ENCODE assay signal across 11 cellular contexts in genomic region chr17:64277831-64278562, GRCh38. TPM values are rescaled to one million over a fixed set of nuclear protein-coding genes. Genes with fewer than 3 reads are reported as not detected.
DNase-seq lines count a peak whose midpoint lies in the region; TF ChIP-seq lines count a peak whose summit lies in the region.
"Had no signal": no experiment of that assay in that cellular context is flagged by ENCODE, and none has a peak within 500 bp of the region (broad histone marks: within the 10 kb centered on the region; RNA-seq: fewer than 3 reads in every experiment).

No MANE protein-coding gene starts in this region.

- peaks cover 39% of the 10 kb centered on the region for H3K4me1 ChIP-seq in BLaER1
- H3K4me1 ChIP-seq in neuronal stem cell (ENCODE audit: control insufficient read depth in 2 of 2, insufficient read depth in 1 of 2, low read depth in 1 of 2, low read length in 2 of 2): peaks cover 1 to 6% of the 10 kb centered on the region in 2 donors

- H3K27me3 ChIP-seq in BLaER1: no peaks in the 10 kb centered on the region
- peaks cover 0 to 6% (median 0%) of the 10 kb centered on the region in 3 experiments for H3K27me3 ChIP-seq in neuronal stem cell (ENCODE audit: control insufficient read depth in 3 of 3, insufficient read depth in 3 of 3, low read depth in 1 of 3, low read length in 3 of 3)
- H3K27me3 ChIP-seq: brain microvascular endothelial cell had no signal

- H2AFZ ChIP-seq in neuronal stem cell (ENCODE audit: low read length): peak overlapping the region; percentile 39

- H3K36me3 ChIP-seq in BLaER1: no peaks in the 10 kb centered on the region
- H3K36me3 ChIP-seq in neuronal stem cell (replicated peaks in 1 of 2; ENCODE audit: control insufficient read depth in 2 of 2, insufficient read depth in 2 of 2, low read length in 2 of 2): no peaks in the 10 kb centered on the region
- H3K36me3 ChIP-seq: brain microvascular endothelial cell had no signal

- no peak overlapping the region for H2BK12ac ChIP-seq in neuronal stem cell (ENCODE audit: low read length)

- H4K91ac ChIP-seq in neuronal stem cell (ENCODE audit: low read depth, low read length, poor library complexity): no peak overlapping the region

- H3K9ac ChIP-seq in BLaER1 (peak overlapping the region; percentile 60; the same call in 1 of the 2 replicates), neuronal stem cell (ENCODE audit: low read depth, low read length, poor library complexity) (no peak overlapping the region)

- peak overlapping the region; percentile 68 for H3K27ac ChIP-seq in BLaER1
- H3K27ac ChIP-seq in neuronal stem cell (replicated peaks; ENCODE audit: low read length): no peak overlapping the region
- H3K27ac ChIP-seq: brain microvascular endothelial cell had no signal

- H3K4me3 ChIP-seq in BLaER1 (no peak overlapping the region), neuronal stem cell (ENCODE audit: low read length in 2 of 2) (no peak overlapping the region)

- no peaks in the 10 kb centered on the region for H3K79me1 ChIP-seq in neuronal stem cell (ENCODE audit: low read depth, low read length)

- H3K4ac ChIP-seq in neuronal stem cell (ENCODE audit: low read length): no peak overlapping the region

- no peak overlapping the region for H3K14ac ChIP-seq in neuronal stem cell (ENCODE audit: low read length)

- H3K23ac ChIP-seq in neuronal stem cell (ENCODE audit: low read depth, low read length, poor library complexity): no peak overlapping the region

- H3K4me2 ChIP-seq in BLaER1: peak overlapping the region; percentile 62
- H3K4me2 ChIP-seq in neuronal stem cell (ENCODE audit: insufficient read depth, low read length, poor library complexity, severe bottlenecking): no peak overlapping the region

- no peak overlapping the region for H3K18ac ChIP-seq in neuronal stem cell (ENCODE audit: low read length)

- no peaks in the 10 kb centered on the region for H4K20me1 ChIP-seq in BLaER1

- no peak overlapping the region for H2BK5ac ChIP-seq in neuronal stem cell (ENCODE audit: low read length)

- no peak overlapping the region for H2AK5ac ChIP-seq in neuronal stem cell (ENCODE audit: low read depth, low read length)

- H2BK15ac ChIP-seq in neuronal stem cell (ENCODE audit: low read length): no peak overlapping the region

- WGBS in neuronal stem cell (ENCODE audit: extremely low coverage in 2 of 2, insufficient read length in 2 of 2, insufficient replicate concordance in 1 of 2), 2 donors: no CpG with 5 or more reads among the region's 7 CpGs

- no peak for TF ChIP-seq CTCF in GM10266 (IDR thresholded peaks at IDR 0.05; ENCODE audit: control insufficient read depth, insufficient read depth, low read depth, missing control alignments)

- H3K9me3 ChIP-seq in BLaER1 (no peaks in the 10 kb centered on the region), neuronal stem cell (replicated peaks in 1 of 2; ENCODE audit: control insufficient read depth in 2 of 2, insufficient read depth in 1 of 2, low read depth in 1 of 2, low read length in 2 of 2) (no peaks in the 10 kb centered on the region)

- H4K8ac ChIP-seq in neuronal stem cell (ENCODE audit: low read depth, low read length): no peak overlapping the region

- DNase-seq in RPMI7951 (ENCODE audit: low read depth) (peak; percentile 10), foreskin melanocyte (peak; percentile 35), neuronal stem cell (ENCODE audit: low spot score) (no peak), COR-L47 (lab: John Stamatoyannopoulos, UW) (no peak), NCI-H2081 treated with DMSO at 0.1 percent for 48 hours (lab: John Stamatoyannopoulos, UW) (no peak), GM10266 (ENCODE audit: extremely low spot score) (no peak), kidney glomerular epithelial cell (lab: John Stamatoyannopoulos, UW) (no peak)
- DNase-seq: activated T-cell treated with anti-CD3 and anti-CD28 coated beads, Interleukin-2, amount 50 U/mL, for 72 hours; brain microvascular endothelial cell; NCI-H2029 treated with DMSO at 0.1 percent for 48 hours had no signal

- no peak overlapping the region for H2BK120ac ChIP-seq in neuronal stem cell (ENCODE audit: low read depth, low read length)

RNA-seq across cellular contexts. Expression of gene TEX2, which starts 14.9 kb away (rescaled TPM):
- 13.4 and 16.7 TPM in 2 replicates for total RNA-seq in RPMI7951 (2014; rRNA removed; shearing (Covaris generic))
- polyA plus RNA-seq in neuronal stem cell (2013, experiment 1 of 2): 4.1 TPM
- 4.3 TPM for polyA plus RNA-seq in neuronal stem cell (2013, experiment 2 of 2)

Comparison
In these comparisons a context has a peak if more than half of its experiments do, and no peak if none do; other contexts are left out.
1. DNase-seq: peak in RPMI7951 (single experiment) and foreskin melanocyte (single experiment); none in neuronal stem cell (single experiment), COR-L47 (single experiment), NCI-H2081 treated with DMSO at 0.1 percent for 48 hours (single experiment), GM10266 (single experiment) and kidney glomerular epithelial cell (single experiment).